In genomic region chr13:36601186-36601585, GRCh38 we compare ENCODE assay signal across 23 cellular contexts.
DNase-seq lines count a peak whose midpoint lies in the region; ATAC-seq, FAIRE-seq and TF ChIP-seq lines count a peak whose summit lies in the region.
"Had no signal": no experiment of that assay in that cellular context is flagged by ENCODE, and none has a peak within 500 bp of the region (broad histone marks: within the 10 kb centered on the region; RNA-seq: fewer than 3 reads in every experiment).

No MANE protein-coding gene starts in this region.

- H3K27me3 ChIP-seq in bronchial epithelial cell (ENCODE audit: control insufficient read depth, insufficient read depth, low read length) = no peaks in the 10 kb centered on the region
- H3K27me3 ChIP-seq in trophoblast cell (ENCODE audit: insufficient read depth, low read length) = no peaks in the 10 kb centered on the region

- no peak for TF ChIP-seq POLR2A in NB4 (IDR thresholded peaks at IDR 0.05; ENCODE audit: extremely low read depth, insufficient read length)

- ATAC-seq in left cardiac atrium (no peak), GM21825 (IDR thresholded peaks at IDR 0.05; ENCODE audit: unreplicated experiment) (no peak)
- ATAC-seq: A549 had no signal

- H3K36me3 ChIP-seq in bronchial epithelial cell (ENCODE audit: control insufficient read depth, insufficient read depth, low read length) = no peaks in the 10 kb centered on the region
- no peaks in the 10 kb centered on the region for H3K36me3 ChIP-seq in trophoblast cell (ENCODE audit: control insufficient read depth in 1 of 2, insufficient read depth in 2 of 2, low read length in 2 of 2)

- no peak overlapping the region for H2AFZ ChIP-seq in trophoblast cell (ENCODE audit: insufficient read depth, low read length, poor library complexity)

- in situ Hi-C loops in GM13976 (cut with MboI; ENCODE audit: low sequenced_read_pairs, unreplicated experiment) = no loop called here

- H3K79me2 ChIP-seq in trophoblast cell (ENCODE audit: control insufficient read depth, insufficient read depth, low read length, poor library complexity) = no peaks in the 10 kb centered on the region

- no CpG with 5 or more reads among the region's 2 CpGs for WGBS in trophoblast cell (ENCODE audit: extremely low coverage, insufficient coverage, insufficient read length)

- H3K9me3 ChIP-seq in trophoblast cell (ENCODE audit: insufficient read depth, low read depth, low read length) = no peaks in the 10 kb centered on the region
- H3K9me3 ChIP-seq: A549, SK-N-SH had no signal

- DNase-seq in Daoy (ENCODE audit: low read depth) (peak; percentile 2), NB4 (ENCODE audit: low read depth) (peak; percentile 8), bronchial epithelial cell (ENCODE audit: low read depth) (peak; percentile 49), trophoblast cell (peak; percentile 30 to 59), left cardiac atrium (no peak), GM13976 (ENCODE audit: low spot score) (no peak), OCI-M2 (lab: John Stamatoyannopoulos, UW; ENCODE audit: unreplicated experiment) (no peak)
- DNase-seq: DMS 273 treated with DMSO at 0.1 percent for 48 hours, EL, IMR-90, Karpas-422, NCI-H146, NCI-H2081 treated with DMSO at 0.1 percent for 48 hours, NCI-H510A, NCI-H82, SHP77, SK-N-SH had no signal

- no peak overlapping the region for H3K27ac ChIP-seq in trophoblast cell (ENCODE audit: low read depth, low read length)
- H3K27ac ChIP-seq: A549, C4-2B had no signal

- H3K23ac ChIP-seq in trophoblast cell (ENCODE audit: low read length) = no peak overlapping the region

- no peak overlapping the region for H3K4ac ChIP-seq in trophoblast cell (ENCODE audit: low read depth, low read length)

- FAIRE-seq in bronchial epithelial cell (lab: Jason Lieb, UNC) = no peak
- FAIRE-seq: A549, GM19239, H54, RCC 7860 had no signal

- H3K4me2 ChIP-seq in trophoblast cell (ENCODE audit: low read length) = no peak overlapping the region
- H3K4me2 ChIP-seq: A549, SK-N-SH had no signal

- H3K14ac ChIP-seq in trophoblast cell (ENCODE audit: low read length) = no peak overlapping the region

- H2BK5ac ChIP-seq in trophoblast cell (ENCODE audit: low read depth, low read length, poor library complexity) = no peak overlapping the region

- no peaks in the 10 kb centered on the region for H3K4me1 ChIP-seq in trophoblast cell (ENCODE audit: control insufficient read depth in 1 of 2, insufficient read depth in 2 of 2, low read length in 2 of 2)
- H3K4me1 ChIP-seq: A549 had no signal

- no peak overlapping the region for H3K9ac ChIP-seq in trophoblast cell (ENCODE audit: low read length)
- H3K9ac ChIP-seq: SK-N-SH had no signal

- intact Hi-C loops in left cardiac atrium (cut with DNase I) = no loop called here

- no peak overlapping the region for H4K12ac ChIP-seq in trophoblast cell (ENCODE audit: low read depth, low read length)

- no peak overlapping the region for H2AK5ac ChIP-seq in trophoblast cell (ENCODE audit: low read length)

- no peak overlapping the region for H3K4me3 ChIP-seq in NB4 (ENCODE audit: low read depth, low read length)
- no peak overlapping the region for H3K4me3 ChIP-seq in bronchial epithelial cell (ENCODE audit: low read depth, low read length)
- H3K4me3 ChIP-seq in trophoblast cell (ENCODE audit: low read depth, low read length) = no peak overlapping the region
- H3K4me3 ChIP-seq: A549 had no signal

- no peak overlapping the region for H2BK120ac ChIP-seq in trophoblast cell (ENCODE audit: insufficient read depth, low read length, poor library complexity)

- H3K18ac ChIP-seq in trophoblast cell (ENCODE audit: low read length) = no peak overlapping the region

- H4K8ac ChIP-seq in trophoblast cell (ENCODE audit: low read depth, low read length) = no peak overlapping the region

- no peak for TF ChIP-seq CTCF in NB4 (IDR thresholded peaks at IDR 0.05; ENCODE audit: low read depth, low read length)
- no peak for TF ChIP-seq CTCF in bronchial epithelial cell (IDR thresholded peaks at IDR 0.05; ENCODE audit: insufficient read depth, low read length, severe bottlenecking)
- no peak for TF ChIP-seq CTCF in GM13976 (IDR thresholded peaks at IDR 0.05; ENCODE audit: borderline replicate concordance, control extremely low read depth, extremely low read depth, insufficient read depth, missing control alignments)

- H4K91ac ChIP-seq in trophoblast cell (ENCODE audit: low read depth, low read length) = no peak overlapping the region

- no peaks in the 10 kb centered on the region for H3K79me1 ChIP-seq in trophoblast cell (ENCODE audit: low read length)

- no peak overlapping the region for H2BK12ac ChIP-seq in trophoblast cell (ENCODE audit: low read length)

Comparison
In these comparisons a context has a peak if more than half of its experiments do, and no peak if none do; other contexts are left out.
1. DNase-seq: peak in Daoy (single experiment), NB4 (single experiment), bronchial epithelial cell (single experiment) and trophoblast cell (2 of 2); none in left cardiac atrium (single experiment), GM13976 (single experiment) and OCI-M2 (single experiment).